ENCODE assay signal across 3 cellular contexts in the genomic region with DNA sequence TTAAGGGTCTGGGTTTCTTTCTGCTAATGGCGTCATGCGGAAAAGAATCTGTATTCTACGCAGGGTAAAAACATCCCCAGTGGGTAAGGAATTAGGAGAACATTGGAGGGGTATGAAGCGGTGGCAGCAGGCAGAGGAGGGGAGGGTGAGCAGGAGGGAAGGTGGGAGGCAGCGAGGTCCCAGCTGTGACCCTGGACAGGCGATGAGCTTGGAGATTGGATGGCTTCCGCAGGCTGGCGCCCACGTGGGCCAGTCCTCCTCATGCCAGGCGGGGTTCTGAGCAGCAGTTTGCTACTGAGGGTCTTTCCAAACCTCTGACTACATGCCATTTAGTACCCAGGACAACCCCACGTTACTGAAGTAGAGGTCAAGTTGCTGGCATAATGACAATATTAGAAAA.
"Had no signal": no experiment of that assay in that cellular context is flagged by ENCODE, and none has a peak within 500 bp of the region (broad histone marks: within the 10 kb centered on the region; RNA-seq: fewer than 3 reads in every experiment).

No MANE protein-coding gene starts in this region.

- H3K4me3 ChIP-seq: GM12878 had no signal

- DNase-seq: GDM1, GF-D8 had no signal
